ENCODE assay signal across 8 cellular contexts in the genomic region with DNA sequence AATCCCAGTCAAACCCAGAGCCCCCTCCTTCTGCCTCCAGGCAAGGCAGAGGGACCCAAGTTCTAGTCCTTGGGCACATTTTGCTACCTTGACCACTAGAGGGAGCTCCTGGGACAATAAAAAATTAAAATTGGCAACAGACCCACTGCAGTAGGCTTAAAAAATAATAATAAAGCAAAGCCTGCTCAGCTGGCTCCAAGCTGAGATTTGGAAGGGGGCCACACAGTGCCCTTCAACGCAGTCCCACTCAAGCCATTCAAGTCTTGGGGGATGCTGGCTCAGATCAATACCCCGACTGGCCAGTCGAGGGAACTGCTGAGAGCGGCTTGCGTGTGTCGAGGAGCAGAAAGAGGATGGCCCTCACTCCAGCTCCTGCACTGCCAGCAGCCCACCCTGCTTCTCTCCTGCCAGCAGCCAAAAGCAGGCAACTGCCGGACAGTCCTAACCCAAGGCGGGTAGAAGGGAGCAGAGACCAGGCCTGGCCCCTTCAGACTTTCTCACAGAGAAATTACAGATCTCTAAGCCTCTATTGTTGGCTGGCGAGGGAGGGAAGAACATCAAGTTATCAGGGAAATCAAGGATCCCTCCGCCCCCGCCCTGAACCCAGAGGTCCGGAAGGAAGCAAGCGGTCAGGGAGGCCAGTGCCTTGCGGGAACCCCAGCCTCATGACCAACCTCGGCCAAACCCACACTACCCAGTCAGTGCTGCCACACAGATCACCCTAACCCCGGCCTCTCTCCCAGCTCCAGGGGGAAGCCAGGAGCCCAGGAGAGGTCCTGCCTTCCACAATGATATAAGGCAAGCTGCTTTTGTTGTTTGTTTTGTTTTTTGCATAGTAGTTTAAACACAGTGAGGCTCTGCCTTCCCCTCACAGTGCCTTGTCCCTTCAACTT. TPM values are rescaled to one million over a fixed set of nuclear protein-coding genes. Genes with fewer than 3 reads are reported as not detected.
DNase-seq lines count a peak whose midpoint lies in the region; ATAC-seq and TF ChIP-seq lines count a peak whose summit lies in the region.

No MANE protein-coding gene starts in this region.

- H3K4me3 ChIP-seq in coronary artery: peak overlapping the region; percentile 40
- H3K4me3 ChIP-seq in right lobe of liver: no peak overlapping the region

- intact Hi-C loops in activated CD4-positive, alpha-beta T cell treated with anti-CD3 and anti-CD28 coated beads, Interleukin-2, amount 10 ng/mL, durations not matched to agents 24 days and 14 days (cut with micrococcal nuclease): loop anchor here (5.0 kb wide), 1 partner anchor 180 kb away; no protein-coding TSS in a partner anchor
- intact Hi-C loops in right lobe of liver (cut with DNase I): no loop called here

- peaks cover 16% of the 10 kb centered on the region for H3K4me1 Mint-ChIP-seq in activated CD4-positive, alpha-beta T cell treated with anti-CD3 and anti-CD28 coated beads, Interleukin-2, amount 10 ng/mL, durations not matched to agents 24 days and 14 days

- H3K36me3 Mint-ChIP-seq in activated CD4-positive, alpha-beta T cell treated with anti-CD3 and anti-CD28 coated beads, Interleukin-2, amount 10 ng/mL, durations not matched to agents 24 days and 14 days (ENCODE audit: low read depth): peaks cover 47% of the 10 kb centered on the region

- no peaks in the 10 kb centered on the region for H3K27me3 ChIP-seq in right lobe of liver

- H3K9me3 ChIP-seq in right lobe of liver: no peaks in the 10 kb centered on the region

- TF ChIP-seq POLR2A in right lobe of liver (IDR thresholded peaks at IDR 0.05): no peak

- H3K27ac Mint-ChIP-seq in activated CD4-positive, alpha-beta T cell treated with anti-CD3 and anti-CD28 coated beads, Interleukin-2, amount 10 ng/mL, durations not matched to agents 24 days and 14 days: peak overlapping the region; percentile 58

- TF ChIP-seq CTCF in coronary artery (IDR thresholded peaks at IDR 0.05) (peak; percentile 42), right lobe of liver (IDR thresholded peaks at IDR 0.05) (peak; percentile 80 to 89 (median 86))

- H3K4me1 ChIP-seq in right lobe of liver: peaks cover 0 to 10% (median 5%) of the 10 kb centered on the region in 4 donors

- WGBS in right lobe of liver (ENCODE audit: insufficient coverage, low coverage, low lambda C conversion rate, missing lambda C conversion rate): 35% methylated on average over 8 of the region's 16 CpGs

- peaks cover 0 to 23% (median 10%) of the 10 kb centered on the region in 4 donors for H3K36me3 ChIP-seq in right lobe of liver

- no peaks in the 10 kb centered on the region for H3K9me3 Mint-ChIP-seq in activated CD4-positive, alpha-beta T cell treated with anti-CD3 and anti-CD28 coated beads, Interleukin-2, amount 10 ng/mL, durations not matched to agents 24 days and 14 days

- H3K27me3 Mint-ChIP-seq in activated CD4-positive, alpha-beta T cell treated with anti-CD3 and anti-CD28 coated beads, Interleukin-2, amount 10 ng/mL, durations not matched to agents 24 days and 14 days: no peaks in the 10 kb centered on the region

- peak in 3 of 4 donors; percentile 8 to 15 (median 13) for ATAC-seq in right lobe of liver
- ATAC-seq in GM18517 (IDR thresholded peaks at IDR 0.05; ENCODE audit: unreplicated experiment): no peak

- peak overlapping the region; percentile 64 to 89 for H3K27ac ChIP-seq in coronary artery
- H3K27ac ChIP-seq in right lobe of liver: peak overlapping the region in 2 of 3 donors; percentile 8 to 51

- H3K4me3 Mint-ChIP-seq in activated CD4-positive, alpha-beta T cell treated with anti-CD3 and anti-CD28 coated beads, Interleukin-2, amount 10 ng/mL, durations not matched to agents 24 days and 14 days: no peak overlapping the region

- DNase-seq in NCI-H748 (lab: John Stamatoyannopoulos, UW; ENCODE audit: unreplicated experiment) (peak; percentile 40), NCI-H748 treated with DMSO at 0.1 percent for 48 hours (lab: John Stamatoyannopoulos, UW) (no peak), NCI-H2227 (lab: John Stamatoyannopoulos, UW; ENCODE audit: unreplicated experiment) (peak; percentile 65), coronary artery (ENCODE audit: low spot score) (no peak), right lobe of liver (peak in 1 of 3 donors; percentile 58)
- peak; percentile 90 for DNase-seq in activated CD4-positive, alpha-beta T cell treated with anti-CD3 and anti-CD28 coated beads, Interleukin-2, amount 10 ng/mL, durations not matched to agents 24 days and 14 days
- DNase-seq in stimulated activated CD8-positive, alpha-beta memory T cell treated with anti-CD3 and anti-CD28 coated beads, Interleukin-15, amount 100 ng/mL, for 48 hours (ENCODE audit: low read depth in 2 of 2): peak; percentile 14 to 23

RNA-seq across cellular contexts. Expression of gene ALDH4A1, which starts 4.9 kb away (rescaled TPM):
- total RNA-seq in activated CD4-positive, alpha-beta T cell treated with anti-CD3 and anti-CD28 coated beads, Interleukin-2, amount 10 ng/mL, durations not matched to agents 24 days and 14 days: 2.8 and 5.2 TPM in 2 replicates
- total RNA-seq in right lobe of liver: 100 to 1,000 TPM; 218 to 364 (median 265) TPM

RNA-seq across cellular contexts. Expression of gene TAS1R2, which starts 47.8 kb away (rescaled TPM):
- not detected in 2 replicates for total RNA-seq in activated CD4-positive, alpha-beta T cell treated with anti-CD3 and anti-CD28 coated beads, Interleukin-2, amount 10 ng/mL, durations not matched to agents 24 days and 14 days
- total RNA-seq in right lobe of liver: under 1 TPM in 1 of 6 experiments, not detected in 5; 0.07 TPM

RNA-seq across cellular contexts. Expression of gene IFFO2, which starts 49.2 kb away (rescaled TPM):
- total RNA-seq in activated CD4-positive, alpha-beta T cell treated with anti-CD3 and anti-CD28 coated beads, Interleukin-2, amount 10 ng/mL, durations not matched to agents 24 days and 14 days: 32.3 and 36.8 TPM in 2 replicates
- 10 to 100 TPM in 2 of 6 experiments, 1 to 10 TPM in 4; 2.9 to 12.7 (median 7.2) TPM for total RNA-seq in right lobe of liver

Comparison
In these comparisons a context has a peak if more than half of its experiments do, and no peak if none do; other contexts are left out.
1. DNase-seq: peak in NCI-H748 (single experiment), NCI-H2227 (single experiment), activated CD4-positive, alpha-beta T cell treated with anti-CD3 and anti-CD28 coated beads, Interleukin-2, amount 10 ng/mL, durations not matched to agents 24 days and 14 days (single experiment) and stimulated activated CD8-positive, alpha-beta memory T cell treated with anti-CD3 and anti-CD28 coated beads, Interleukin-15, amount 100 ng/mL, for 48 hours (2 of 2); none in NCI-H748 treated with DMSO at 0.1 percent for 48 hours (single experiment) and coronary artery (single experiment).
2. RNA of gene ALDH4A1, which starts 4.9 kb away (total RNA-seq): 218 to 364 TPM in right lobe of liver; 2.8 to 5.2 TPM in activated CD4-positive, alpha-beta T cell treated with anti-CD3 and anti-CD28 coated beads, Interleukin-2, amount 10 ng/mL, durations not matched to agents 24 days and 14 days; every median in the first group is over 10 times any median in the second.